11 cellular contexts compared by ENCODE assay signal in genomic region chr4:83112678-83113428, GRCh38. TPM values are rescaled to one million over a fixed set of nuclear protein-coding genes. Genes with fewer than 3 reads are reported as not detected.
DNase-seq lines count a peak whose midpoint lies in the region; ATAC-seq and TF ChIP-seq lines count a peak whose summit lies in the region.
"Had no signal": no experiment of that assay in that cellular context is flagged by ENCODE, and none has a peak within 500 bp of the region (broad histone marks: within the 10 kb centered on the region; RNA-seq: fewer than 3 reads in every experiment).

No MANE protein-coding gene starts in this region.

- H3K4me2 ChIP-seq in Loucy (ENCODE audit: low read depth, low read length, poor library complexity, severe bottlenecking) (peak overlapping the region; percentile 88), osteoblast (ENCODE audit: insufficient read depth, low read length) (no peak overlapping the region)
- H3K4me2 ChIP-seq: KMS-11 had no signal

- H3K9me3 ChIP-seq in Loucy (ENCODE audit: insufficient read depth, low read depth, low read length) (no peaks in the 10 kb centered on the region), mucosa of stomach (ENCODE audit: control insufficient read depth, low read length) (no peaks in the 10 kb centered on the region), osteoblast (ENCODE audit: low read depth, low read length) (no peaks in the 10 kb centered on the region)

- DNase-seq in DMS153 (lab: John Stamatoyannopoulos, UW) (peak; percentile 27), osteoblast (ENCODE audit: insufficient read length, low spot score, missing footprints) (no peak), NCI-H226 (no peak)
- DNase-seq in activated T-cell treated with anti-CD3 and anti-CD28 coated beads, Interleukin-2, amount 50 U/mL, for 72 hours, result peak; percentile 34 to 35
- DNase-seq in effector CD4-positive, alpha-beta T cell, result no peak
- DNase-seq: amniotic stem cell had no signal

- ATAC-seq in activated T-cell treated with anti-CD3 and anti-CD28 coated beads, Interleukin-2, amount 50 U/mL, for 72 hours (replicated peaks in 1 of 2), result peak; percentile 14 to 15
- ATAC-seq in GM18498 (IDR thresholded peaks at IDR 0.05; ENCODE audit: unreplicated experiment), result no peak
- ATAC-seq: left lobe of liver had no signal

- H3F3A ChIP-seq in Loucy (ENCODE audit: low read depth), result peaks cover 8% of the 10 kb centered on the region; the same call in 1 of the 2 replicates

- H3K9ac ChIP-seq in Loucy (ENCODE audit: low read depth, low read length, poor library complexity, severe bottlenecking) (peak overlapping the region; percentile 95), mucosa of stomach (ENCODE audit: low read length) (peak overlapping the region; percentile 72)
- H3K9ac ChIP-seq: KMS-11 had no signal

- no peaks in the 10 kb centered on the region for H3K36me3 ChIP-seq in Loucy (ENCODE audit: insufficient read depth, low read length)
- H3K36me3 ChIP-seq in mucosa of stomach (ENCODE audit: control insufficient read depth, insufficient read depth, low read length), result no peaks in the 10 kb centered on the region
- H3K36me3 ChIP-seq in osteoblast (ENCODE audit: insufficient read depth, low read length), result no peaks in the 10 kb centered on the region

- TF ChIP-seq CTCF in Loucy (conservative IDR thresholded peaks at IDR 0.05; ENCODE audit: low read length), result no peak
- TF ChIP-seq CTCF in osteoblast (IDR thresholded peaks at IDR 0.05; ENCODE audit: extremely low read depth, low read depth, low read length), result no peak

- no peaks in the 10 kb centered on the region for H3K27me3 Mint-ChIP-seq in activated T-cell treated with anti-CD3 and anti-CD28 coated beads, Interleukin-2, amount 50 U/mL, for 72 hours (ENCODE audit: low read depth)

- peaks cover 2 to 8% of the 10 kb centered on the region in 2 donors for H3K36me3 Mint-ChIP-seq in activated T-cell treated with anti-CD3 and anti-CD28 coated beads, Interleukin-2, amount 50 U/mL, for 72 hours (ENCODE audit: insufficient read depth in 2 of 2)

- H3K9me3 Mint-ChIP-seq in activated T-cell treated with anti-CD3 and anti-CD28 coated beads, Interleukin-2, amount 50 U/mL, for 72 hours, result no peaks in the 10 kb centered on the region

- peak overlapping the region; percentile 89 for H3K4me3 ChIP-seq in Loucy (ENCODE audit: low read length, poor library complexity, severe bottlenecking)
- H3K4me3 ChIP-seq in mucosa of stomach (ENCODE audit: low read length), result peak overlapping the region; percentile 34
- H3K4me3 ChIP-seq in osteoblast (ENCODE audit: insufficient read depth, low read length), result no peak overlapping the region

- H3K27ac Mint-ChIP-seq in activated T-cell treated with anti-CD3 and anti-CD28 coated beads, Interleukin-2, amount 50 U/mL, for 72 hours, result peak overlapping the region; percentile 95

- peaks cover 52% of the 10 kb centered on the region for H3K79me2 ChIP-seq in Loucy (ENCODE audit: insufficient read depth, low read length)
- H3K79me2 ChIP-seq in osteoblast (ENCODE audit: insufficient read depth, low read length), result no peaks in the 10 kb centered on the region

- no peaks in the 10 kb centered on the region for H3K9me2 ChIP-seq in Loucy (replicated peaks; ENCODE audit: low read depth, low read length)

- no peak overlapping the region for H3K27ac ChIP-seq in osteoblast (ENCODE audit: low read depth, low read length)
- H3K27ac ChIP-seq: KMS-11 had no signal

- H2AFZ ChIP-seq in Loucy (ENCODE audit: low read length) (peak overlapping the region; percentile 32; the same call in 1 of the 2 replicates), osteoblast (ENCODE audit: low read length) (no peak overlapping the region)

- peaks cover 59% of the 10 kb centered on the region for H3K4me1 Mint-ChIP-seq in activated T-cell treated with anti-CD3 and anti-CD28 coated beads, Interleukin-2, amount 50 U/mL, for 72 hours (ENCODE audit: low read depth)

- H4K20me1 ChIP-seq in Loucy (ENCODE audit: insufficient read depth, low read length, poor library complexity, severe bottlenecking) (no peaks in the 10 kb centered on the region), osteoblast (ENCODE audit: insufficient read depth, low read length) (no peaks in the 10 kb centered on the region)

- H3K4me1 ChIP-seq in Loucy (ENCODE audit: insufficient read depth, low read length, poor library complexity, severe bottlenecking), result peaks cover 58% of the 10 kb centered on the region
- H3K4me1 ChIP-seq in mucosa of stomach (ENCODE audit: control insufficient read depth, insufficient read depth, low read length), result peaks cover 21% of the 10 kb centered on the region
- peaks cover 17% of the 10 kb centered on the region for H3K4me1 ChIP-seq in osteoblast (ENCODE audit: insufficient read depth, low read length)

- H3K4me3 Mint-ChIP-seq in activated T-cell treated with anti-CD3 and anti-CD28 coated beads, Interleukin-2, amount 50 U/mL, for 72 hours, result peak overlapping the region; percentile 89 to 93

- H3K27me3 ChIP-seq in Loucy (ENCODE audit: insufficient read depth, low read length, poor library complexity, severe bottlenecking), result no peaks in the 10 kb centered on the region
- H3K27me3 ChIP-seq in mucosa of stomach (ENCODE audit: control insufficient read depth, insufficient read depth, low read length), result no peaks in the 10 kb centered on the region
- H3K27me3 ChIP-seq in osteoblast (ENCODE audit: insufficient read depth, low read length), result peaks cover 3% of the 10 kb centered on the region

RNA-seq across cellular contexts. Expression of gene PLAC8, which starts 1.7 kb away (rescaled TPM):
- 10 to 100 TPM; 48.0 to 49.3 TPM for total RNA-seq in activated T-cell treated with anti-CD3 and anti-CD28 coated beads, Interleukin-2, amount 50 U/mL, for 72 hours
- 0.59 and 0.72 TPM in 2 replicates for total RNA-seq in osteoblast

Comparison
In these comparisons a context has a peak if more than half of its experiments do, and no peak if none do; other contexts are left out.
1. DNase-seq: peak in DMS153 (single experiment) and activated T-cell treated with anti-CD3 and anti-CD28 coated beads, Interleukin-2, amount 50 U/mL, for 72 hours (2 of 2); none in effector CD4-positive, alpha-beta T cell (single experiment), osteoblast (single experiment) and NCI-H226 (single experiment).
2. RNA of gene PLAC8, which starts 1.7 kb away (total RNA-seq): 48.0 to 49.3 TPM in activated T-cell treated with anti-CD3 and anti-CD28 coated beads, Interleukin-2, amount 50 U/mL, for 72 hours; 0.59 to 0.72 TPM in osteoblast; every median in the first group is over 10 times any median in the second.